ENCODE assay signal across 22 cellular contexts in genomic region chr18:79863946-79864725, GRCh38.
A peak's percentile ranks its signal among the peaks of the same experiment; 100 is the strongest.
DNase-seq lines count a peak whose midpoint lies in the region; ATAC-seq and TF ChIP-seq lines count a peak whose summit lies in the region.
"Had no signal": no experiment of that assay in that cellular context is flagged by ENCODE, and none has a peak within 500 bp of the region (broad histone marks: within the 10 kb centered on the region; RNA-seq: fewer than 3 reads in every experiment).

No MANE protein-coding gene starts in this region.

- no peak overlapping the region for H3K27ac Mint-ChIP-seq in osteocyte (ENCODE audit: unreplicated experiment)
- H3K27ac Mint-ChIP-seq: activated naive CD8-positive, alpha-beta T cell treated with anti-CD3 and anti-CD28 coated beads for 36 hours; CD8-positive, alpha-beta memory T cell; naive thymus-derived CD8-positive, alpha-beta T cell; stimulated activated effector memory CD8-positive, alpha-beta T cell treated with anti-CD3 and anti-CD28 coated beads, Interleukin-12 subunit alpha, Interleukin-12 subunit beta, amount 100 ng/mL, for 72 hours had no signal

- H3K36me3 ChIP-seq in heart right ventricle (peaks cover 0 to 6% (median 0%) of the 10 kb centered on the region in 9 donors), colonic mucosa (no peaks in the 10 kb centered on the region)
- H3K36me3 ChIP-seq: SJCRH30, WERI-Rb-1 had no signal

- H3K27me3 ChIP-seq in heart right ventricle, result peaks cover 0 to 30% (median 15%) of the 10 kb centered on the region in 7 donors
- H3K27me3 ChIP-seq in colonic mucosa, result no peaks in the 10 kb centered on the region
- H3K27me3 ChIP-seq: SJCRH30 had no signal

- TF ChIP-seq CTCF in heart right ventricle (IDR thresholded peaks at IDR 0.05) (no peak), colonic mucosa (IDR thresholded peaks at IDR 0.05) (no peak), osteocyte (IDR thresholded peaks at IDR 0.05) (no peak)

- H3K4me1 Mint-ChIP-seq in osteocyte (ENCODE audit: unreplicated experiment), result no peaks in the 10 kb centered on the region
- H3K4me1 Mint-ChIP-seq: activated naive CD8-positive, alpha-beta T cell treated with anti-CD3 and anti-CD28 coated beads for 36 hours; CD8-positive, alpha-beta memory T cell; naive thymus-derived CD8-positive, alpha-beta T cell; stimulated activated effector memory CD8-positive, alpha-beta T cell treated with anti-CD3 and anti-CD28 coated beads, Interleukin-12 subunit alpha, Interleukin-12 subunit beta, amount 100 ng/mL, for 72 hours had no signal

- no peak overlapping the region for H3K9ac ChIP-seq in colonic mucosa (ENCODE audit: low read depth in 2 of 2, low read length in 2 of 2)

- peaks cover 5% of the 10 kb centered on the region for H3K9me3 Mint-ChIP-seq in osteocyte (ENCODE audit: unreplicated experiment)

- WGBS in heart right ventricle, 2 donors, result 62 to 68% methylated on average over 61 to 84 of the region's 84 CpGs

- no peak overlapping the region for H3K27ac ChIP-seq in heart right ventricle
- H3K27ac ChIP-seq in colonic mucosa, result no peak overlapping the region
- H3K27ac ChIP-seq: SJCRH30, WERI-Rb-1 had no signal

- H3K4me3 Mint-ChIP-seq in osteocyte (ENCODE audit: unreplicated experiment), result no peak overlapping the region
- H3K4me3 Mint-ChIP-seq: activated naive CD8-positive, alpha-beta T cell treated with anti-CD3 and anti-CD28 coated beads for 36 hours; CD8-positive, alpha-beta memory T cell; naive thymus-derived CD8-positive, alpha-beta T cell; stimulated activated effector memory CD8-positive, alpha-beta T cell treated with anti-CD3 and anti-CD28 coated beads, Interleukin-12 subunit alpha, Interleukin-12 subunit beta, amount 100 ng/mL, for 72 hours had no signal

- peak; percentile 30 for DNase-seq in Right ventricle myocardium inferior (ENCODE audit: missing footprints)
- DNase-seq in heart right ventricle, result no peak
- DNase-seq in colonic mucosa, result peak; percentile 11
- peak; percentile 83 for DNase-seq in osteocyte (ENCODE audit: extremely low spot score, unreplicated experiment)
- DNase-seq in ureter (ENCODE audit: low spot score), result peak; percentile 25
- DNase-seq in T1000 (lab: John Stamatoyannopoulos, UW), result no peak
- DNase-seq in OCI-M1 (lab: John Stamatoyannopoulos, UW), result no peak
- DNase-seq: activated gamma-delta T cell; activated naive CD8-positive, alpha-beta T cell treated with anti-CD3 and anti-CD28 coated beads for 36 hours; caudate nucleus; CD8-positive, alpha-beta memory T cell; cortex of kidney; effector memory CD4-positive, alpha-beta T cell; glutamatergic neuron; naive thymus-derived CD8-positive, alpha-beta T cell; NCI-H146; NCI-H345; NCI-H748 treated with DMSO at 0.1 percent for 48 hours; occipital lobe; SJCRH30; WERI-Rb-1 had no signal

- H3K9me3 ChIP-seq in heart right ventricle, result peaks cover 0 to 28% (median 6%) of the 10 kb centered on the region in 11 donors
- H3K9me3 ChIP-seq in colonic mucosa, result no peaks in the 10 kb centered on the region
- H3K9me3 ChIP-seq: SJCRH30 had no signal

- intact Hi-C loops in Right ventricle myocardium inferior (cut with DNase I) (no loop called here), heart right ventricle (cut with DNase I) (no loop called here), colonic mucosa (cut with DNase I) (no loop called here)

- H3K4me3 ChIP-seq in heart right ventricle (no peak overlapping the region), colonic mucosa (no peak overlapping the region)
- H3K4me3 ChIP-seq: SJCRH30 had no signal

- ATAC-seq in Right ventricle myocardium inferior (no peak), heart right ventricle (no peak)
- ATAC-seq: naive thymus-derived CD8-positive, alpha-beta T cell; stimulated activated effector memory CD8-positive, alpha-beta T cell treated with anti-CD3 and anti-CD28 coated beads, Interleukin-12 subunit alpha, Interleukin-12 subunit beta, amount 100 ng/mL, for 72 hours had no signal

- H3K4me1 ChIP-seq in heart right ventricle (no peaks in the 10 kb centered on the region), colonic mucosa (no peaks in the 10 kb centered on the region)
- H3K4me1 ChIP-seq: SJCRH30 had no signal

- H3K27me3 Mint-ChIP-seq in osteocyte (ENCODE audit: unreplicated experiment), result peaks cover 14% of the 10 kb centered on the region

- H3K36me3 Mint-ChIP-seq in osteocyte (ENCODE audit: unreplicated experiment), result no peaks in the 10 kb centered on the region
- H3K36me3 Mint-ChIP-seq: activated naive CD8-positive, alpha-beta T cell treated with anti-CD3 and anti-CD28 coated beads for 36 hours; CD8-positive, alpha-beta memory T cell; stimulated activated effector memory CD8-positive, alpha-beta T cell treated with anti-CD3 and anti-CD28 coated beads, Interleukin-12 subunit alpha, Interleukin-12 subunit beta, amount 100 ng/mL, for 72 hours had no signal

Comparison
In these comparisons a context has a peak if more than half of its experiments do, and no peak if none do; other contexts are left out.
1. DNase-seq: peak in Right ventricle myocardium inferior (single experiment), colonic mucosa (single experiment), osteocyte (single experiment) and ureter (single experiment); none in heart right ventricle (0 of 2), T1000 (single experiment) and OCI-M1 (single experiment).